10 cellular contexts compared by ENCODE assay signal in genomic region chr5:74686962-74687751, GRCh38. TPM values are rescaled to one million over a fixed set of nuclear protein-coding genes. Genes with fewer than 3 reads are reported as not detected.
A peak's percentile ranks its signal among the peaks of the same experiment; 100 is the strongest.
DNase-seq lines count a peak whose midpoint lies in the region; ATAC-seq and TF ChIP-seq lines count a peak whose summit lies in the region.
"Had no signal": no experiment of that assay in that cellular context is flagged by ENCODE, and none has a peak within 500 bp of the region (broad histone marks: within the 10 kb centered on the region; RNA-seq: fewer than 3 reads in every experiment).

No MANE protein-coding gene starts in this region.

- no peak for ATAC-seq in activated CD4-positive, alpha-beta T cell treated with anti-CD3 and anti-CD28 coated beads for 36 hours
- no peak for ATAC-seq in HG03196 (IDR thresholded peaks at IDR 0.05; ENCODE audit: unreplicated experiment)

- peaks cover 17% of the 10 kb centered on the region for H3K36me3 Mint-ChIP-seq in activated CD4-positive, alpha-beta T cell treated with anti-CD3 and anti-CD28 coated beads for 36 hours (ENCODE audit: low read depth)
- H3K36me3 Mint-ChIP-seq: neural progenitor cell had no signal

- 87 to 94% (median 91%) methylated on average over 5 of the region's 5 CpGs for WGBS in spleen, 5 donors

- H3K4me2 ChIP-seq in OCI-LY1 (ENCODE audit: low read length) = peak overlapping the region; percentile 87
- H3K4me2 ChIP-seq in osteoblast (ENCODE audit: insufficient read depth, low read length) = peak overlapping the region; percentile 90

- H3K4me1 ChIP-seq in OCI-LY1 (ENCODE audit: insufficient read depth, low read length, severe bottlenecking) (peaks cover 27% of the 10 kb centered on the region), endocrine pancreas (ENCODE audit: control insufficient read depth, insufficient read depth, low read length) (no peaks in the 10 kb centered on the region), osteoblast (ENCODE audit: insufficient read depth, low read length) (peaks cover 18% of the 10 kb centered on the region), spleen (peaks cover 4 to 34% (median 26%) of the 10 kb centered on the region in 6 donors)

- H3K4me3 Mint-ChIP-seq in activated CD4-positive, alpha-beta T cell treated with anti-CD3 and anti-CD28 coated beads for 36 hours = peak overlapping the region; percentile 73

- no peaks in the 10 kb centered on the region for H3F3A ChIP-seq in OCI-LY1 (ENCODE audit: insufficient read depth, low read length)

- H3K4me3 ChIP-seq in OCI-LY1 (ENCODE audit: low read depth, low read length, poor library complexity, severe bottlenecking) (peak overlapping the region; percentile 81), endocrine pancreas (ENCODE audit: control insufficient read depth, insufficient read depth, low read length) (peak overlapping the region; percentile 71), osteoblast (ENCODE audit: insufficient read depth, low read length) (peak overlapping the region; percentile 77), spleen (peak overlapping the region in 1 of 8 donors; percentile 93)

- H3K27me3 ChIP-seq in OCI-LY1 (ENCODE audit: insufficient read depth, low read length) (no peaks in the 10 kb centered on the region), endocrine pancreas (ENCODE audit: control insufficient read depth, insufficient read depth, low read length) (no peaks in the 10 kb centered on the region), osteoblast (ENCODE audit: insufficient read depth, low read length) (no peaks in the 10 kb centered on the region), spleen (replicated peaks in 1 of 7) (no peaks in the 10 kb centered on the region)
- H3K27me3 ChIP-seq: neural progenitor cell had no signal

- peaks cover 23% of the 10 kb centered on the region; the same call in 1 of the 2 replicates for H3K36me3 ChIP-seq in OCI-LY1 (ENCODE audit: insufficient read depth, low read length)
- H3K36me3 ChIP-seq in endocrine pancreas (ENCODE audit: control insufficient read depth, insufficient read depth, low read length) = no peaks in the 10 kb centered on the region
- peaks cover 22% of the 10 kb centered on the region for H3K36me3 ChIP-seq in osteoblast (ENCODE audit: insufficient read depth, low read length)
- H3K36me3 ChIP-seq in spleen = peaks cover 0 to 35% (median 18%) of the 10 kb centered on the region in 6 donors
- H3K36me3 ChIP-seq: neural progenitor cell had no signal

- H3K9me3 Mint-ChIP-seq in activated CD4-positive, alpha-beta T cell treated with anti-CD3 and anti-CD28 coated beads for 36 hours (ENCODE audit: low read depth) = no peaks in the 10 kb centered on the region
- H3K9me3 Mint-ChIP-seq: neural progenitor cell had no signal

- peaks cover 21% of the 10 kb centered on the region for H3K4me1 Mint-ChIP-seq in activated CD4-positive, alpha-beta T cell treated with anti-CD3 and anti-CD28 coated beads for 36 hours

- H4K20me1 ChIP-seq in OCI-LY1 (ENCODE audit: insufficient read depth, low read length) = no peaks in the 10 kb centered on the region
- peaks cover 12% of the 10 kb centered on the region for H4K20me1 ChIP-seq in osteoblast (ENCODE audit: insufficient read depth, low read length)

- H3K9ac ChIP-seq in OCI-LY1 (ENCODE audit: low read length) (no peak overlapping the region), endocrine pancreas (ENCODE audit: control insufficient read depth, insufficient read depth, low read length) (no peak overlapping the region)
- H3K9ac ChIP-seq: neural progenitor cell had no signal

- DNase-seq in activated CD4-positive, alpha-beta T cell treated with anti-CD3 and anti-CD28 coated beads for 36 hours = no peak
- DNase-seq in activated CD4-positive, alpha-beta T cell treated with anti-CD3 and anti-CD28 coated beads, Interleukin-2, amount 50 U/mL, for 1 hour = no peak
- DNase-seq in osteoblast (ENCODE audit: insufficient read length, low spot score, missing footprints) = peak; percentile 36
- no peak for DNase-seq in spleen
- no peak for DNase-seq in DMS 273 treated with DMSO at 0.1 percent for 48 hours (lab: John Stamatoyannopoulos, UW)
- DNase-seq: activated gamma-delta T cell treated with Interleukin-2 at 50 U/mL for 16 hours had no signal

- POLR2A ChIA-PET in activated CD4-positive, alpha-beta T cell treated with anti-CD3 and anti-CD28 coated beads for 36 hours (lab: Charles Lee) = interaction anchor here (0.6 kb wide), 1 partner anchor 27 kb away, joined by 3 read pairs; no protein-coding TSS in a partner anchor

- TF ChIP-seq CTCF in OCI-LY1 (IDR thresholded peaks at IDR 0.05; ENCODE audit: low read length) = no peak
- no peak for TF ChIP-seq CTCF in osteoblast (IDR thresholded peaks at IDR 0.05; ENCODE audit: extremely low read depth, low read depth, low read length)
- TF ChIP-seq CTCF in spleen (IDR thresholded peaks at IDR 0.05 in 8 of 11, conservative IDR thresholded peaks at IDR 0.05 in 3 of 11) = no peak

- H3K27ac ChIP-seq in OCI-LY1 (ENCODE audit: low read depth, low read length, poor library complexity, severe bottlenecking) = no peak overlapping the region
- H3K27ac ChIP-seq in osteoblast (ENCODE audit: low read depth, low read length) = peak overlapping the region; percentile 73
- H3K27ac ChIP-seq in spleen = peak overlapping the region in 1 of 8 donors; percentile 92
- H3K27ac ChIP-seq: neural progenitor cell had no signal

- H3K27ac Mint-ChIP-seq in activated CD4-positive, alpha-beta T cell treated with anti-CD3 and anti-CD28 coated beads for 36 hours = no peak overlapping the region
- H3K27ac Mint-ChIP-seq: neural progenitor cell had no signal

- H3K79me2 ChIP-seq in OCI-LY1 (ENCODE audit: insufficient read depth, low read length) (no peaks in the 10 kb centered on the region), osteoblast (ENCODE audit: insufficient read depth, low read length) (peaks cover 38% of the 10 kb centered on the region)

- no peaks in the 10 kb centered on the region for H3K9me2 ChIP-seq in OCI-LY1 (ENCODE audit: low read depth, low read length)

- CTCF ChIA-PET in activated CD4-positive, alpha-beta T cell treated with anti-CD3 and anti-CD28 coated beads for 36 hours (lab: Charles Lee) = no interaction called here

- no peaks in the 10 kb centered on the region for H3K9me3 ChIP-seq in OCI-LY1 (ENCODE audit: low read length)
- H3K9me3 ChIP-seq in endocrine pancreas (ENCODE audit: control insufficient read depth, low read length) = no peaks in the 10 kb centered on the region
- no peaks in the 10 kb centered on the region for H3K9me3 ChIP-seq in osteoblast (ENCODE audit: low read depth, low read length)
- no peaks in the 10 kb centered on the region for H3K9me3 ChIP-seq in spleen

- TF ChIP-seq POLR2A in spleen (IDR thresholded peaks at IDR 0.05) = no peak

- no peaks in the 10 kb centered on the region for H3K27me3 Mint-ChIP-seq in activated CD4-positive, alpha-beta T cell treated with anti-CD3 and anti-CD28 coated beads for 36 hours

- intact Hi-C loops in activated CD4-positive, alpha-beta T cell treated with anti-CD3 and anti-CD28 coated beads for 36 hours (cut with DNase I, micrococcal nuclease) = loop anchor here in 1 of 2 experiments (5.0 kb wide), 2 partner anchors 365 to 1120 kb away; partner anchors contain the start of genes ANKRA2, GCNT4 and UTP15
- intact Hi-C loops in spleen (cut with DNase I; ENCODE audit: low total_unique reads) = no loop called here

- H2AFZ ChIP-seq in OCI-LY1 (ENCODE audit: low read length) (no peak overlapping the region), osteoblast (ENCODE audit: low read length) (no peak overlapping the region)
- H2AFZ ChIP-seq: neural progenitor cell had no signal

RNA-seq across cellular contexts. Expression of gene HEXB, which starts 2.1 kb away (rescaled TPM):
- total RNA-seq in activated CD4-positive, alpha-beta T cell treated with anti-CD3 and anti-CD28 coated beads for 36 hours = 10 to 100 TPM; 42.6 to 47.6 TPM
- total RNA-seq in osteoblast (267 and 313 TPM in 2 replicates), spleen (100 to 1,000 TPM in 3 of 7 donors, 10 to 100 TPM in 4; 69.1 to 119 (median 94.3) TPM)
- 10 to 100 TPM; 61.9 to 77.4 (median 70.8) TPM for polyA plus RNA-seq in spleen

RNA-seq across cellular contexts. Expression of gene ENC1, which starts 46.6 kb away (rescaled TPM):
- total RNA-seq in activated CD4-positive, alpha-beta T cell treated with anti-CD3 and anti-CD28 coated beads for 36 hours = under 1 TPM; 0.48 to 0.67 TPM
- total RNA-seq in osteoblast (86.0 and 109 TPM in 2 replicates), spleen (10 to 100 TPM in 6 of 7 donors, 1 to 10 TPM in 1; 5.4 to 19.5 (median 13.5) TPM)
- polyA plus RNA-seq in spleen = 10 to 100 TPM in 1 of 3 donors, 1 to 10 TPM in 2; 3.8 to 10.0 (median 7.4) TPM
